In the genomic region with DNA sequence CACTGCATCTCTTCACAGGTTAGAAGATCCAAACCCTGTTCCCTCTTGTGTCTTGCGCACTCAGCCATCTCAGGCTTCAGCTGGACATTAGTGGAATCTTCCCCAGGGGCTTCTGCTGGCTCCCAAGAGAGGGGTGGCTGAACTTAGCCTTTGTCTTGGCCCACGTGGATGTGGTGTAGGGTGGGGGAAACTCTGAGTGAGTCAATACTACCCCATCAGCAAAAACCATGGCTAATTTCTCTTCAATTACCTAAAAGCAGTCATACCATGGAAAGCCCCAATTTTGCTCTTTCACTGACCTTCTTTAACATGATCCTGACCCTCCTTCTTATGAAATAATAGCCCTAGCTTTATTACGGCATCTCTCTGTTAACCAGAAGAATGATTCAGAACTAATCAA, we compare ENCODE assay signal across 18 cellular contexts.
A peak's percentile ranks its signal among the peaks of the same experiment; 100 is the strongest.
DNase-seq lines count a peak whose midpoint lies in the region; ATAC-seq, FAIRE-seq and TF ChIP-seq lines count a peak whose summit lies in the region.
"Had no signal": no experiment of that assay in that cellular context is flagged by ENCODE, and none has a peak within 500 bp of the region (broad histone marks: within the 10 kb centered on the region; RNA-seq: fewer than 3 reads in every experiment).

No MANE protein-coding gene starts in this region.

- H3K27ac Mint-ChIP-seq in Caco-2 (ENCODE audit: unreplicated experiment) = no peak overlapping the region
- H3K27ac Mint-ChIP-seq: activated CD4-positive, alpha-beta T cell treated with anti-CD3 and anti-CD28 coated beads, Interleukin-2, amount 10 ng/mL, durations not matched to agents 24 days and 14 days; activated naive CD4-positive, alpha-beta T cell treated with anti-CD3 and anti-CD28 coated beads for 36 hours; natural killer cell treated with Interleukin-12 subunit alpha and Interleukin-12 subunit beta and Interleukin-15 and Interleukin-18, amount 100 ng/mL, for 72 hours had no signal

- ATAC-seq in GM18498 (IDR thresholded peaks at IDR 0.05; ENCODE audit: unreplicated experiment) = peak; percentile 55
- peak; percentile 65 for ATAC-seq in GM19455 (IDR thresholded peaks at IDR 0.05; ENCODE audit: unreplicated experiment)
- ATAC-seq in HG02840 (IDR thresholded peaks at IDR 0.05; ENCODE audit: low FRiP score, unreplicated experiment) = peak; percentile 67
- peak; percentile 59 for ATAC-seq in HG03457 (IDR thresholded peaks at IDR 0.05; ENCODE audit: unreplicated experiment)
- ATAC-seq: body of pancreas had no signal

- H3K4me1 ChIP-seq in Caco-2 = no peaks in the 10 kb centered on the region
- H3K4me1 ChIP-seq: body of pancreas, prostate gland, stomach, uterus had no signal

- H3K9me3 Mint-ChIP-seq in Caco-2 (ENCODE audit: unreplicated experiment) = no peaks in the 10 kb centered on the region
- H3K9me3 Mint-ChIP-seq: activated CD4-positive, alpha-beta T cell treated with anti-CD3 and anti-CD28 coated beads, Interleukin-2, amount 10 ng/mL, durations not matched to agents 24 days and 14 days; activated naive CD4-positive, alpha-beta T cell treated with anti-CD3 and anti-CD28 coated beads for 36 hours; natural killer cell treated with Interleukin-12 subunit alpha and Interleukin-12 subunit beta and Interleukin-15 and Interleukin-18, amount 100 ng/mL, for 72 hours had no signal

- H3K4me1 Mint-ChIP-seq in Caco-2 (ENCODE audit: low read depth, unreplicated experiment) = no peaks in the 10 kb centered on the region
- H3K4me1 Mint-ChIP-seq: activated CD4-positive, alpha-beta T cell treated with anti-CD3 and anti-CD28 coated beads, Interleukin-2, amount 10 ng/mL, durations not matched to agents 24 days and 14 days had no signal

- H3K9me3 ChIP-seq in Caco-2 = 0 out of 2 replicates have a peak, but pooled peaks cover 3% of the 10 kb centered on the region
- H3K9me3 ChIP-seq: body of pancreas, prostate gland, stomach, uterus had no signal

- no TSS peak for BruUV-seq in Caco-2 (replicated peaks; lab: Mats Ljungman, UMichigan)

- POLR2A ChIA-PET in Caco-2 (lab: Charles Lee) = interaction anchor here (0.9 kb wide), 1 partner anchor 10 kb away, joined by 4 read pairs; no protein-coding TSS in a partner anchor

- intact Hi-C loops in Caco-2 (cut with micrococcal nuclease; ENCODE audit: unreplicated experiment) = no loop called here

- no peak overlapping the region for H3K4me3 ChIP-seq in Caco-2 (ENCODE audit: low read depth, low read length)
- H3K4me3 ChIP-seq: body of pancreas, prostate gland, stomach, uterus had no signal

- CTCF ChIA-PET in Caco-2 (lab: Charles Lee) = no interaction called here

- no peak for FAIRE-seq in RCC 7860 (lab: Jason Lieb, UNC)

- peaks cover 13% of the 10 kb centered on the region for H3K27me3 Mint-ChIP-seq in Caco-2 (ENCODE audit: insufficient read depth, unreplicated experiment)

- H3K4me3 Mint-ChIP-seq in Caco-2 (ENCODE audit: unreplicated experiment) = no peak overlapping the region
- H3K4me3 Mint-ChIP-seq: activated CD4-positive, alpha-beta T cell treated with anti-CD3 and anti-CD28 coated beads, Interleukin-2, amount 10 ng/mL, durations not matched to agents 24 days and 14 days; activated naive CD4-positive, alpha-beta T cell treated with anti-CD3 and anti-CD28 coated beads for 36 hours; natural killer cell treated with Interleukin-12 subunit alpha and Interleukin-12 subunit beta and Interleukin-15 and Interleukin-18, amount 100 ng/mL, for 72 hours had no signal

- no peaks in the 10 kb centered on the region for H3K36me3 ChIP-seq in Caco-2 (ENCODE audit: control insufficient read depth, insufficient read depth, low read length)
- H3K36me3 ChIP-seq: prostate gland, stomach, uterus had no signal

- TF ChIP-seq CTCF in Caco-2 (IDR thresholded peaks at IDR 0.05; ENCODE audit: insufficient read depth in 1 of 2, low read depth in 1 of 2, low read length in 1 of 2, severe bottlenecking in 1 of 2, unreplicated experiment in 1 of 2) = no peak

- no peaks in the 10 kb centered on the region for H3K36me3 Mint-ChIP-seq in Caco-2 (ENCODE audit: insufficient read depth, unreplicated experiment)
- H3K36me3 Mint-ChIP-seq: natural killer cell treated with Interleukin-12 subunit alpha and Interleukin-12 subunit beta and Interleukin-15 and Interleukin-18, amount 100 ng/mL, for 72 hours had no signal

- H3K27me3 ChIP-seq in Caco-2 (replicated peaks; ENCODE audit: control insufficient read depth, insufficient read depth, low read length) = no peaks in the 10 kb centered on the region
- H3K27me3 ChIP-seq: body of pancreas, stomach, uterus had no signal

- DNase-seq in Caco-2 (no peak), NCI-H526 treated with DMSO at 0.1 percent for 48 hours (lab: John Stamatoyannopoulos, UW) (no peak), Ammon's horn (ENCODE audit: low spot score) (no peak), RCC 7860 (ENCODE audit: low spot score) (no peak)
- DNase-seq: activated CD4-positive, alpha-beta T cell treated with anti-CD3 and anti-CD28 coated beads, Interleukin-2, amount 10 ng/mL, durations not matched to agents 24 days and 14 days; activated naive CD4-positive, alpha-beta T cell treated with anti-CD3 and anti-CD28 coated beads for 36 hours; body of pancreas; NCI-H1694; NCI-H510A; OCI-M1; stomach; uterus had no signal
